ENCODE assay signal across 8 cellular contexts in the genomic region with DNA sequence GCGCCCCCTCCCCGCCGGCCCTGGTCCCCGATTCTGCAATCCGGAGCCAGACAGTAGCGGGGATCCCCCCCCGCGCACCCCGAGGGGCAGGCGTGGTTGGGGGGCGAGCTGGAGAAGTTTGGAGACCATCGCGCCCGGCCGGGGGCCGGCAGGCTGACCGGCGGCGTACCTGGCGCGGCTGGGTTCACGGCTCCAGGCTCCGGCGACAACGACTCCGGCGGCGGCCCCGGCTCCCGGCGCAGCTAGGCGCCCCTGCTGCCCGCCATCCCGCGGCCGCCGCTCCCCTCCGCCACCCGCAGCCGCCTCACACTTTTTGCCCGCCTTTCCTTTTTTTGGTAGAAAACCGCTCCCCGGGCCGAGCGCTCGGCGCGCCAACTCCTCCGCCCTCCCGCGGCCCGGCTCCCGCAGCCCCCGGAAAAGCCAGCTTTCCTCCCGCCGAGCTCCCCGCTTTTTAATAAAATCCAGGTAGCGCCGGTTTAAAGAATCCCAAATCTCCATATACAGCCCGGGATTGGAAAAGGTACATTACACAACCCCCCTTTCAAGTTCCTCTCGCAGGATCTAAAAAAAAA. TPM values are rescaled to one million over a fixed set of nuclear protein-coding genes. Genes with fewer than 3 reads are reported as not detected.
DNase-seq lines count a peak whose midpoint lies in the region; ATAC-seq and TF ChIP-seq lines count a peak whose summit lies in the region.

A gene with protein sequence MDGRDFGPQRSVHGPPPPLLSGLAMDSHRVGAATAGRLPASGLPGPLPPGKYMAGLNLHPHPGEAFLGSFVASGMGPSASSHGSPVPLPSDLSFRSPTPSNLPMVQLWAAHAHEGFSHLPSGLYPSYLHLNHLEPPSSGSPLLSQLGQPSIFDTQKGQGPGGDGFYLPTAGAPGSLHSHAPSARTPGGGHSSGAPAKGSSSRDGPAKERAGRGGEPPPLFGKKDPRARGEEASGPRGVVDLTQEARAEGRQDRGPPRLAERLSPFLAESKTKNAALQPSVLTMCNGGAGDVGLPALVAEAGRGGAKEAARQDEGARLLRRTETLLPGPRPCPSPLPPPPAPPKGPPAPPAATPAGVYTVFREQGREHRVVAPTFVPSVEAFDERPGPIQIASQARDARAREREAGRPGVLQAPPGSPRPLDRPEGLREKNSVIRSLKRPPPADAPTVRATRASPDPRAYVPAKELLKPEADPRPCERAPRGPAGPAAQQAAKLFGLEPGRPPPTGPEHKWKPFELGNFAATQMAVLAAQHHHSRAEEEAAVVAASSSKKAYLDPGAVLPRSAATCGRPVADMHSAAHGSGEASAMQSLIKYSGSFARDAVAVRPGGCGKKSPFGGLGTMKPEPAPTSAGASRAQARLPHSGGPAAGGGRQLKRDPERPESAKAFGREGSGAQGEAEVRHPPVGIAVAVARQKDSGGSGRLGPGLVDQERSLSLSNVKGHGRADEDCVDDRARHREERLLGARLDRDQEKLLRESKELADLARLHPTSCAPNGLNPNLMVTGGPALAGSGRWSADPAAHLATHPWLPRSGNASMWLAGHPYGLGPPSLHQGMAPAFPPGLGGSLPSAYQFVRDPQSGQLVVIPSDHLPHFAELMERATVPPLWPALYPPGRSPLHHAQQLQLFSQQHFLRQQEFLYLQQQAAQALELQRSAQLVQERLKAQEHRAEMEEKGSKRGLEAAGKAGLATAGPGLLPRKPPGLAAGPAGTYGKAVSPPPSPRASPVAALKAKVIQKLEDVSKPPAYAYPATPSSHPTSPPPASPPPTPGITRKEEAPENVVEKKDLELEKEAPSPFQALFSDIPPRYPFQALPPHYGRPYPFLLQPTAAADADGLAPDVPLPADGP (N-terminal part only) (minus strand): TSS at position 563 of the 572 bp plus-strand sequence. CDS start 2,588 bp downstream, outside the sequence.

- no peaks in the 10 kb centered on the region for H3K27me3 ChIP-seq in testis

- H3K4me1 ChIP-seq in testis, result peaks cover 10% of the 10 kb centered on the region

- TF ChIP-seq CTCF in GM20000 (IDR thresholded peaks at IDR 0.05; ENCODE audit: extremely low read depth, missing control alignments) (no peak), coronary artery (IDR thresholded peaks at IDR 0.05) (no peak), testis (IDR thresholded peaks at IDR 0.05) (no peak), GM10248 (IDR thresholded peaks at IDR 0.05; ENCODE audit: control extremely low read depth, extremely low read depth, low read depth, missing control alignments) (no peak)

- intact Hi-C loops in testis (cut with DNase I; ENCODE audit: low total_unique reads), result no loop called here

- no peak for ATAC-seq in HG03520 (IDR thresholded peaks at IDR 0.05; ENCODE audit: unreplicated experiment)

- peak; percentile 68 for DNase-seq in GM20000 (ENCODE audit: low spot score)
- peak; percentile 78 for DNase-seq in RPMI8226
- peak; percentile 79 for DNase-seq in coronary artery (ENCODE audit: low spot score)
- no peak for DNase-seq in lung microvascular endothelial cell (ENCODE audit: low read depth in 2 of 2)
- peak; percentile 43 for DNase-seq in testis
- DNase-seq in GM10248 (ENCODE audit: extremely low spot score), result no peak
- DNase-seq in activated CD4-positive, CD25-positive, alpha-beta regulatory T cell (lab: John Stamatoyannopoulos, UW), result no peak

- H3K4me3 ChIP-seq in coronary artery, result peak within 1 kb of the TSS; percentile 96
- peak within 1 kb of the TSS; percentile 86 to 94 for H3K4me3 ChIP-seq in testis

- H3K36me3 ChIP-seq in testis (ENCODE audit: low read depth, missing control alignments), result no peaks in the 10 kb centered on the region

- WGBS in testis, 2 donors, result 0 to 1% methylated on average over 40 to 60 of the region's 61 CpGs

- TF ChIP-seq POLR2A in testis (IDR thresholded peaks at IDR 0.05), result no peak

- no peaks in the 10 kb centered on the region for H3K9me3 ChIP-seq in testis

- H3K27ac ChIP-seq in coronary artery (peak within 1 kb of the TSS; percentile 97 to 100), testis (peak within 1 kb of the TSS; percentile 97 to 100)

- CTCF ChIA-PET in GM10248 (lab: Yijun Ruan, JAX), result interaction anchor here (0.7 to 1.5 kb wide), 3 partner anchors 18 to 135 kb away, joined by 3 to 4 read pairs (median 3); no protein-coding TSS in a partner anchor

- POLR2A ChIA-PET in GM10248 (lab: Yijun Ruan, JAX), result interaction anchor here (0.7 kb wide), 1 partner anchor 204 kb away, joined by 3 read pairs; no protein-coding TSS in a partner anchor

RNA-seq across cellular contexts. Expression of the gene that starts here (rescaled TPM):
- total RNA-seq in lung microvascular endothelial cell (19.8 and 21.6 TPM in 2 replicates), testis (100 to 1,000 TPM; 117 to 128 TPM)
- polyA plus RNA-seq in testis (ENCODE audit: insufficient read depth, low read depth, low replicate concordance), result 56.2 TPM

Comparison
In these comparisons a context has a peak if more than half of its experiments do, and no peak if none do; other contexts are left out.
1. DNase-seq: peak in GM20000 (single experiment), RPMI8226 (single experiment), coronary artery (single experiment) and testis (single experiment); none in lung microvascular endothelial cell (0 of 2), GM10248 (single experiment) and activated CD4-positive, CD25-positive, alpha-beta regulatory T cell (0 of 4).